ENCODE assay signal across 1 cellular context in the genomic region with DNA sequence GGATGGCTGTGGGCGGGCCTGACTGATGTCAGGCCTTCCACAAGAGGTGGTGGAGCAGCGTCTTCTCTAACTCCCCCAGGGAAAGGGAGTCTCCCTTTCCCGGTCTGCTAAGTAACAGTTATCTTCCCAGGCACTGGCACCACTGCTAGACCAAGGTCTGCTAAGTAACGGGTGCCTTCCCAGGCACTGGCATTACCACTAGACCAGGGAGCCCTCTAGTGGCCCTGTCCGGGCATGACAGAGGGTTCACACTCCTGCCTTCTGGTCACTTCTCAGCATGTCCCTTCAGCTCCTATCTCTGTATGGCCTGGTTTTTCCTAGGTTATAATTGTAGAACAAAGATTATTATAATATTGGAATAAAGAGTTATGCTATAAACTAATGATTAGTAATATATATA.
TF ChIP-seq lines count a peak whose summit lies in the region.

No MANE protein-coding gene starts in this region.

TF ChIP-seq in HepG2, 621 proteins besides CTCF, POLR2A, EP300 and RAD21:
- TF ChIP-seq STAG1 (CRISPR knock-in tag; IDR thresholded peaks at IDR 0.05): peak; percentile 49
